ENCODE assay signal across 8 cellular contexts in genomic region chr2:16625201-16625729, GRCh38. TPM values are rescaled to one million over a fixed set of nuclear protein-coding genes. Genes with fewer than 3 reads are reported as not detected.
DNase-seq lines count a peak whose midpoint lies in the region; ATAC-seq and TF ChIP-seq lines count a peak whose summit lies in the region.

No MANE protein-coding gene starts in this region.

- TF ChIP-seq CTCF in IMR-90 (conservative IDR thresholded peaks at IDR 0.05; ENCODE audit: low read depth, low read length) (no peak), brain microvascular endothelial cell (IDR thresholded peaks at IDR 0.05; ENCODE audit: low read depth, low read length, missing control alignments) (no peak)

- 0 out of 2 replicates have a peak overlapping the region, but pooled peaks have one; percentile 40 for H2BK120ac ChIP-seq in IMR-90 (ENCODE audit: low read depth, low read length)

- H3K18ac ChIP-seq in IMR-90 (ENCODE audit: low read depth, low read length) = peak overlapping the region; percentile 65

- H3K9me3 ChIP-seq in CD8-positive, alpha-beta memory T cell (ENCODE audit: low read length) = no peaks in the 10 kb centered on the region
- no peaks in the 10 kb centered on the region for H3K9me3 ChIP-seq in IMR-90 (ENCODE audit: control insufficient read depth, insufficient read depth, low read length)

- intact Hi-C loops in IMR-90 (cut with micrococcal nuclease) = loop anchor here (10.0 kb wide), 1 partner anchor 890 kb away; no protein-coding TSS in a partner anchor

- H4K20me1 ChIP-seq in IMR-90 (ENCODE audit: insufficient read depth, low read length) = no peaks in the 10 kb centered on the region

- H3K79me1 ChIP-seq in IMR-90 (ENCODE audit: low read depth in 1 of 2, low read length in 2 of 2) = no peaks in the 10 kb centered on the region

- H3K27ac ChIP-seq in CD8-positive, alpha-beta memory T cell (ENCODE audit: low read depth, low read length) = peak overlapping the region; percentile 18
- H3K27ac ChIP-seq in IMR-90 (ENCODE audit: insufficient read depth, low read length) (no peak overlapping the region), brain microvascular endothelial cell (peak overlapping the region; percentile 11)

- peak overlapping the region in 5 of 8 donors; percentile 14 to 72 (median 42) for H3K27ac Mint-ChIP-seq in CD8-positive, alpha-beta memory T cell
- peak overlapping the region; percentile 89 to 97 (median 96) for H3K27ac Mint-ChIP-seq in naive B cell
- H3K27ac Mint-ChIP-seq in activated T-cell treated with anti-CD3 and anti-CD28 coated beads, Interleukin-2, amount 50 U/mL, for 72 hours = no peak overlapping the region

- peak overlapping the region; percentile 57 for H4K5ac ChIP-seq in IMR-90 (ENCODE audit: low read depth, low read length)

- peak overlapping the region in 3 of 7 donors; percentile 10 to 27 (median 14) for H3K4me3 Mint-ChIP-seq in CD8-positive, alpha-beta memory T cell
- H3K4me3 Mint-ChIP-seq in naive B cell = peak overlapping the region; percentile 63 to 96 (median 86)
- H3K4me3 Mint-ChIP-seq in activated T-cell treated with anti-CD3 and anti-CD28 coated beads, Interleukin-2, amount 50 U/mL, for 72 hours = no peak overlapping the region

- peaks cover 0 to 2% (median 0%) of the 10 kb centered on the region in 3 donors for H3K36me3 Mint-ChIP-seq in CD8-positive, alpha-beta memory T cell
- peaks cover 16% of the 10 kb centered on the region in 2 donors for H3K36me3 Mint-ChIP-seq in naive B cell
- H3K36me3 Mint-ChIP-seq in activated T-cell treated with anti-CD3 and anti-CD28 coated beads, Interleukin-2, amount 50 U/mL, for 72 hours (ENCODE audit: insufficient read depth in 2 of 2) = peaks cover 0 to 3% of the 10 kb centered on the region in 2 donors

- no peak overlapping the region for H2BK20ac ChIP-seq in IMR-90 (ENCODE audit: low read depth, low read length)

- H2AK5ac ChIP-seq in IMR-90 (ENCODE audit: low read depth, low read length) = peak overlapping the region; percentile 48; the same call in 1 of the 2 replicates

- TF ChIP-seq RAD21 in IMR-90 (IDR thresholded peaks at IDR 0.05; ENCODE audit: low read length) = no peak

- no peak for DNase-seq in CD8-positive, alpha-beta memory T cell
- no peak for DNase-seq in IMR-90
- DNase-seq in brain microvascular endothelial cell = no peak
- DNase-seq in naive B cell = peak; percentile 66
- DNase-seq in NCI-H526 treated with DMSO at 0.1 percent for 48 hours (lab: John Stamatoyannopoulos, UW) = no peak
- no peak for DNase-seq in OCI-M2 (lab: John Stamatoyannopoulos, UW; ENCODE audit: unreplicated experiment)
- no peak for DNase-seq in activated T-cell treated with anti-CD3 and anti-CD28 coated beads, Interleukin-2, amount 50 U/mL, for 72 hours
- no peak for DNase-seq in NCI-H2196 (lab: John Stamatoyannopoulos, UW; ENCODE audit: unreplicated experiment)

- H3K56ac ChIP-seq in IMR-90 (ENCODE audit: extremely low read depth, insufficient read depth, low read length) = no peak overlapping the region

- H3K9me3 Mint-ChIP-seq in CD8-positive, alpha-beta memory T cell = no peaks in the 10 kb centered on the region
- H3K9me3 Mint-ChIP-seq in naive B cell = no peaks in the 10 kb centered on the region
- no peaks in the 10 kb centered on the region for H3K9me3 Mint-ChIP-seq in activated T-cell treated with anti-CD3 and anti-CD28 coated beads, Interleukin-2, amount 50 U/mL, for 72 hours

- 60% methylated on average over 1 of the region's 5 CpGs; no CpG with 5 or more reads in 1 of the 2 experiments for WGBS in IMR-90 (ENCODE audit: extremely low coverage in 2 of 2, insufficient read length in 1 of 2), 2 experiments

- 0 out of 3 replicates have a peak overlapping the region, but pooled peaks have one; percentile 11 for H2BK15ac ChIP-seq in IMR-90 (ENCODE audit: low read depth, low read length)

- H2AFZ ChIP-seq in IMR-90 (replicated peaks; ENCODE audit: low read length, poor library complexity) = no peak overlapping the region

- in situ Hi-C loops in IMR-90 (cut with MboI; ENCODE audit: low sequenced_read_pairs) (no loop called here), brain microvascular endothelial cell (cut with HindIII; ENCODE audit: low pct_ligation_motif_present, low sequenced_read_pairs) (no loop called here)

- H4K91ac ChIP-seq in IMR-90 (ENCODE audit: insufficient read depth, low read depth, low read length) = peak overlapping the region; percentile 41; the same call in 1 of the 2 replicates

- no peak overlapping the region for H2BK5ac ChIP-seq in IMR-90 (ENCODE audit: low read depth, low read length, poor library complexity, severe bottlenecking)

- BruUV-seq in IMR-90 (replicated peaks; lab: Mats Ljungman, UMichigan) = no TSS peak

- ATAC-seq in IMR-90 (ENCODE audit: low read depth) (no peak), naive B cell (ENCODE audit: low read depth in 2 of 2) (peak; percentile 67 to 77)
- no peak for ATAC-seq in activated T-cell treated with anti-CD3 and anti-CD28 coated beads, Interleukin-2, amount 50 U/mL, for 72 hours (replicated peaks in 1 of 2)

- peaks cover 0 to 6% of the 10 kb centered on the region in 2 donors for H3K27me3 Mint-ChIP-seq in CD8-positive, alpha-beta memory T cell
- H3K27me3 Mint-ChIP-seq in naive B cell = no peaks in the 10 kb centered on the region
- no peaks in the 10 kb centered on the region for H3K27me3 Mint-ChIP-seq in activated T-cell treated with anti-CD3 and anti-CD28 coated beads, Interleukin-2, amount 50 U/mL, for 72 hours (ENCODE audit: low read depth)

- H3K4me3 ChIP-seq in CD8-positive, alpha-beta memory T cell (ENCODE audit: low read length) = no peak overlapping the region
- H3K4me3 ChIP-seq in IMR-90 (ENCODE audit: insufficient read depth, low read depth, low read length) (no peak overlapping the region), brain microvascular endothelial cell (ENCODE audit: low read depth, low read length) (no peak overlapping the region)

- H3K9ac ChIP-seq in IMR-90 (ENCODE audit: low read depth, low read length) = no peak overlapping the region

- peaks cover 31% of the 10 kb centered on the region for H3K4me1 ChIP-seq in CD8-positive, alpha-beta memory T cell (ENCODE audit: insufficient read depth, low read length)
- H3K4me1 ChIP-seq in IMR-90 (ENCODE audit: control insufficient read depth, insufficient read depth, low read length) = peaks cover 46% of the 10 kb centered on the region

- H3K23ac ChIP-seq in IMR-90 (ENCODE audit: low read depth, low read length) = no peak overlapping the region

- H3K36me3 ChIP-seq in CD8-positive, alpha-beta memory T cell (ENCODE audit: insufficient read depth, low read length) = no peaks in the 10 kb centered on the region
- peaks cover 1% of the 10 kb centered on the region; the same call in 1 of the 2 replicates for H3K36me3 ChIP-seq in IMR-90 (ENCODE audit: control insufficient read depth, insufficient read depth, low read length)
- H3K36me3 ChIP-seq in brain microvascular endothelial cell (replicated peaks) = no peaks in the 10 kb centered on the region

- peaks cover 47 to 60% (median 55%) of the 10 kb centered on the region in 3 donors for H3K4me1 Mint-ChIP-seq in CD8-positive, alpha-beta memory T cell
- H3K4me1 Mint-ChIP-seq in naive B cell = peaks cover 95 to 97% (median 96%) of the 10 kb centered on the region in 3 donors
- H3K4me1 Mint-ChIP-seq in activated T-cell treated with anti-CD3 and anti-CD28 coated beads, Interleukin-2, amount 50 U/mL, for 72 hours (ENCODE audit: low read depth) = peaks cover 79% of the 10 kb centered on the region

- H3K9me1 ChIP-seq in IMR-90 (ENCODE audit: insufficient read depth, low read length) = peaks cover 4% of the 10 kb centered on the region; the same call in 1 of the 2 replicates

- H3K27me3 ChIP-seq in CD8-positive, alpha-beta memory T cell (ENCODE audit: insufficient read depth, low read length, poor library complexity, severe bottlenecking) = no peaks in the 10 kb centered on the region
- H3K27me3 ChIP-seq in IMR-90 (ENCODE audit: control insufficient read depth, insufficient read depth, low read length) (no peaks in the 10 kb centered on the region), brain microvascular endothelial cell (replicated peaks) (no peaks in the 10 kb centered on the region)

- H4K8ac ChIP-seq in IMR-90 (ENCODE audit: low read depth in 2 of 2, low read length in 2 of 2) = peak overlapping the region; percentile 57 to 71; a peak in 2 of 4 replicates

- H3K4me2 ChIP-seq in IMR-90 (ENCODE audit: low read depth, low read length) = no peak overlapping the region

- dilution Hi-C loops in IMR-90 (cut with HindIII; ENCODE audit: low sequenced_read_pairs, unreplicated experiment) = no loop called here

- POLR2A ChIA-PET in CD8-positive, alpha-beta memory T cell (lab: Charles Lee) = no interaction called here
- POLR2A ChIA-PET in IMR-90 (lab: Charles Lee; ENCODE audit: unreplicated experiment) = no interaction called here

- no peak for TF ChIP-seq POLR2A in IMR-90 (IDR thresholded peaks at IDR 0.05; ENCODE audit: low read depth, low read length)

- no peak overlapping the region; the same call in 1 of the 2 replicates for H3K14ac ChIP-seq in IMR-90 (replicated peaks; ENCODE audit: low read depth, low read length)

- H2AK9ac ChIP-seq in IMR-90 (replicated peaks; ENCODE audit: low read depth, low read length, poor library complexity) = no peak overlapping the region

- CTCF ChIA-PET in CD8-positive, alpha-beta memory T cell (lab: Charles Lee) = interaction anchor here (1.6 to 2.1 kb wide), 2 partner anchors 10 to 17 kb away, joined by 3 to 8 read pairs; no protein-coding TSS in a partner anchor
- CTCF ChIA-PET in IMR-90 (lab: Yijun Ruan, JAX) = interaction anchor here (0.6 to 1.7 kb wide), 3 partner anchors 8 to 12 kb away, joined by 3 to 4 read pairs (median 3); no protein-coding TSS in a partner anchor

- no peak overlapping the region; the same call in 1 of the 2 replicates for H3K4ac ChIP-seq in IMR-90 (ENCODE audit: low read depth, low read length)

TF ChIP-seq in IMR-90, 13 proteins besides CTCF, POLR2A, EP300 and RAD21 (continues in another document):
- no peak for TF ChIP-seq SMC3 (IDR thresholded peaks at IDR 0.05; ENCODE audit: low read depth, low read length)

RNA-seq across cellular contexts. Expression of gene CYRIA, which starts 40.4 kb away (rescaled TPM):
- total RNA-seq in CD8-positive, alpha-beta memory T cell = 1 to 10 TPM; 1.0 to 1.2 TPM
- 6.3 TPM for polyA plus RNA-seq in CD8-positive, alpha-beta memory T cell
- 1.7 and 3.8 TPM in 2 replicates for total RNA-seq in IMR-90 (2012; rRNA removed)
- polyA plus RNA-seq in IMR-90 (2012; rRNA removed) = 1.1 and 1.7 TPM in 2 replicates
- polyA plus RNA-seq in IMR-90 (2012; cell fraction: cytosol; rRNA removed) = 0.36 and 0.37 TPM in 2 replicates
- polyA plus RNA-seq in IMR-90 (2012; cell fraction: nucleus; rRNA removed; ENCODE audit: low replicate concordance) = 0.30 and 3.4 TPM in 2 replicates
- polyA plus RNA-seq in naive B cell (ENCODE audit: low read depth in 6 of 6) = 10 to 100 TPM; 14.7 to 24.5 (median 17.6) TPM
- 1 to 10 TPM; 1.1 to 2.3 TPM for total RNA-seq in activated T-cell treated with anti-CD3 and anti-CD28 coated beads, Interleukin-2, amount 50 U/mL, for 72 hours

Comparison
In these comparisons a context has a peak if more than half of its experiments do, and no peak if none do; other contexts are left out.
1. H3K4me3 Mint-ChIP-seq: peak in naive B cell (8 of 8); none in activated T-cell treated with anti-CD3 and anti-CD28 coated beads, Interleukin-2, amount 50 U/mL, for 72 hours (0 of 2).
2. ATAC-seq: peak in naive B cell (2 of 2); none in IMR-90 (single experiment) and activated T-cell treated with anti-CD3 and anti-CD28 coated beads, Interleukin-2, amount 50 U/mL, for 72 hours (0 of 2).